Comparison of ENCODE assay signal across 9 cellular contexts in genomic region chr1:201482755-201483154, GRCh38. TPM values are rescaled to one million over a fixed set of nuclear protein-coding genes. Genes with fewer than 3 reads are reported as not detected.
DNase-seq lines count a peak whose midpoint lies in the region; ATAC-seq, FAIRE-seq and TF ChIP-seq lines count a peak whose summit lies in the region.
"Had no signal": no experiment of that assay in that cellular context is flagged by ENCODE, and none has a peak within 500 bp of the region (broad histone marks: within the 10 kb centered on the region; RNA-seq: fewer than 3 reads in every experiment).

No MANE protein-coding gene starts in this region.

- H3K9me3 ChIP-seq in HCT116 (ENCODE audit: control insufficient read depth in 1 of 2, insufficient read depth in 1 of 2, low read depth in 1 of 2, low read length in 2 of 2): no peaks in the 10 kb centered on the region
- H3K9me3 ChIP-seq in GM12878 (replicated peaks; ENCODE audit: control insufficient read depth, insufficient read depth, low read length): no peaks in the 10 kb centered on the region
- no peaks in the 10 kb centered on the region for H3K9me3 ChIP-seq in prostate gland
- H3K9me3 ChIP-seq: ovary had no signal

- FAIRE-seq in GM12891 (lab: Jason Lieb, UNC) (no peak), GM12878 (lab: Jason Lieb, UNC) (peak; percentile 59)

- no peak for TF ChIP-seq POLR2A in GM12891 (IDR thresholded peaks at IDR 0.05; ENCODE audit: low read depth, low read length)
- no peak for TF ChIP-seq POLR2A in HCT116 (IDR thresholded peaks at IDR 0.05; ENCODE audit: borderline replicate concordance, extremely low read depth, insufficient read depth, insufficient read length)
- no peak for TF ChIP-seq POLR2A in GM12878 (IDR thresholded peaks at IDR 0.05; ENCODE audit: low read depth, low read length)
- TF ChIP-seq POLR2A in prostate gland (IDR thresholded peaks at IDR 0.05): no peak

- H3K9me2 ChIP-seq in HCT116 (ENCODE audit: insufficient read depth): no peaks in the 10 kb centered on the region

- WGBS in GM12878 (ENCODE audit: insufficient coverage, insufficient replicate concordance, low lambda C conversion rate, missing lambda C conversion rate): 8% methylated on average over 5 of the region's 5 CpGs
- 61% methylated on average over 5 of the region's 5 CpGs for WGBS in prostate gland

- H3K9ac ChIP-seq in HCT116 (ENCODE audit: low read length): no peak overlapping the region
- peak overlapping the region; percentile 41; the same call in 1 of the 2 replicates for H3K9ac ChIP-seq in GM12878 (ENCODE audit: control insufficient read depth, insufficient read depth, low read length)

- DNase-seq in GM12891 (ENCODE audit: insufficient read length, low spot score) (no peak), HCT116 (ENCODE audit: low read depth, low spot score) (no peak), GM12878 (ENCODE audit: low read depth, low spot score) (no peak), prostate gland (ENCODE audit: low spot score) (no peak), retina (no peak)
- no peak for DNase-seq in activated CD4-positive, alpha-beta T cell treated with anti-CD3 and anti-CD28 coated beads, Interleukin-2, amount 50 U/mL, for 4 hours

- no peak overlapping the region for H3K4me2 ChIP-seq in HCT116 (ENCODE audit: low read length)
- H3K4me2 ChIP-seq in GM12878 (ENCODE audit: control insufficient read depth, insufficient read depth): peak overlapping the region; percentile 78

- intact Hi-C loops in HCT116 (cut with micrococcal nuclease) (loop anchor here (1.0 kb wide), 3 partner anchors 31 to 222 kb away; no protein-coding TSS in a partner anchor), GM12878 (cut with micrococcal nuclease; ENCODE audit: unreplicated experiment) (loop anchor here (1.0 kb wide), 2 partner anchors 31 to 34 kb away; no protein-coding TSS in a partner anchor), prostate gland (cut with DNase I) (loop anchor here (1.0 kb wide), 1 partner anchor 30 kb away; no protein-coding TSS in a partner anchor)

- TF ChIP-seq CTCF in HCT116 (IDR thresholded peaks at IDR 0.05 in 2 of 3, conservative IDR thresholded peaks at IDR 0.05 in 1 of 3; ENCODE audit: borderline replicate concordance in 1 of 3, insufficient read depth in 1 of 3, low read depth in 2 of 3, low read length in 2 of 3): no peak
- TF ChIP-seq CTCF in GM12878 (IDR thresholded peaks at IDR 0.05 in 2 of 3, conservative IDR thresholded peaks at IDR 0.05 in 1 of 3; ENCODE audit: control insufficient read depth in 2 of 3, extremely low read depth in 1 of 3, insufficient read depth in 1 of 3, low read depth in 3 of 3, low read length in 3 of 3): no peak
- TF ChIP-seq CTCF in prostate gland (IDR thresholded peaks at IDR 0.05): no peak

- BruUV-seq in HCT116 (replicated peaks; lab: Mats Ljungman, UMichigan) (no TSS peak), GM12878 (replicated peaks; lab: Mats Ljungman, UMichigan) (no TSS peak)

- peaks cover 23 to 29% of the 10 kb centered on the region in 2 experiments for H3K4me1 ChIP-seq in HCT116 (ENCODE audit: control insufficient read depth in 1 of 2, insufficient read depth in 2 of 2, low read length in 2 of 2)
- peaks cover 33% of the 10 kb centered on the region for H3K4me1 ChIP-seq in GM12878 (ENCODE audit: control insufficient read depth, insufficient read depth, low read length)
- no peaks in the 10 kb centered on the region for H3K4me1 ChIP-seq in prostate gland (replicated peaks)

- RAD21 ChIA-PET in HCT116 (lab: Charles Lee; ENCODE audit: low non-redundant PET in 1 of 2, low total read pairs in 2 of 2, uncharacterized antibody in 2 of 2, unreplicated experiment in 2 of 2) (interaction anchor here in 1 of 2 experiments (1.1 to 2.9 kb wide), 3 partner anchors 30 to 220 kb away, joined by 4 to 23 read pairs (median 6); no protein-coding TSS in a partner anchor), GM12878 (lab: Charles Lee; ENCODE audit: unreplicated experiment) (interaction anchor here (0.7 to 14.2 kb wide), 20 partner anchors 14 to 310 kb away, joined by 3 to 505 read pairs (median 8); partner anchors contain the start of genes CSRP1 and PHLDA3)

- H3K4me3 ChIP-seq in HCT116 (replicated peaks in 1 of 2; ENCODE audit: low read depth in 1 of 2, low read length in 2 of 2): no peak overlapping the region
- no peak overlapping the region for H3K4me3 ChIP-seq in GM12878
- H3K4me3 ChIP-seq in prostate gland: no peak overlapping the region
- H3K4me3 ChIP-seq: ovary had no signal

- TF ChIP-seq RAD21 in HCT116 (IDR thresholded peaks at IDR 0.05; ENCODE audit: low read depth) (no peak), GM12878 (IDR thresholded peaks at IDR 0.05; ENCODE audit: insufficient read depth, low read depth, low read length) (no peak)

- no peak overlapping the region for H2AFZ ChIP-seq in HCT116 (ENCODE audit: low read depth, low read length, poor library complexity, severe bottlenecking)
- H2AFZ ChIP-seq in GM12878 (ENCODE audit: control insufficient read depth, low read depth, low read length): 0 out of 2 replicates have a peak overlapping the region, but pooled peaks have one; percentile 23

- peak overlapping the region; percentile 15; the same call in 1 of the 2 replicates for H3K27ac ChIP-seq in HCT116 (ENCODE audit: low read depth, low read length)
- peak overlapping the region; percentile 78 for H3K27ac ChIP-seq in GM12878 (ENCODE audit: control insufficient read depth, insufficient read depth)
- H3K27ac ChIP-seq in prostate gland: peak overlapping the region; percentile 70 to 75

- no peak for ATAC-seq in HCT116
- peak; percentile 66 for ATAC-seq in GM12878
- no peak for ATAC-seq in HG03571 (IDR thresholded peaks at IDR 0.05; ENCODE audit: unreplicated experiment)
- ATAC-seq in HG03520 (IDR thresholded peaks at IDR 0.05; ENCODE audit: unreplicated experiment): no peak

- H3K79me2 ChIP-seq in HCT116 (ENCODE audit: insufficient read depth, low read length): no peaks in the 10 kb centered on the region
- no peaks in the 10 kb centered on the region for H3K79me2 ChIP-seq in GM12878 (ENCODE audit: control insufficient read depth, insufficient read depth, low read length)

- SMC1A ChIA-PET in GM12878 (lab: Charles Lee; ENCODE audit: uncharacterized antibody, unreplicated experiment): interaction anchor here (0.8 to 17.2 kb wide), 14 partner anchors 8 to 226 kb away, joined by 3 to 514 read pairs (median 6); partner anchors contain the start of genes CSRP1 and PHLDA3

- CTCF ChIA-PET in HCT116 (lab: Charles Lee) (interaction anchor here (1.1 to 4.8 kb wide), 11 partner anchors 9 to 312 kb away, joined by 3 to 194 read pairs (median 9); partner anchors contain the start of gene PHLDA3), GM12878 (lab: Yijun Ruan, JAX) (interaction anchor here (0.6 to 17.1 kb wide), 33 partner anchors 8 to 680 kb away, joined by 3 to 814 read pairs (median 13); partner anchors contain the start of genes CSRP1 and PHLDA3)

- POLR2A ChIA-PET in HCT116 (lab: Charles Lee): interaction anchor here (1.0 to 1.8 kb wide), 3 partner anchors 30 to 230 kb away, joined by 3 to 17 read pairs (median 3); no protein-coding TSS in a partner anchor
- POLR2A ChIA-PET in GM12878 (lab: Charles Lee): interaction anchor here (0.5 to 5.2 kb wide), 7 partner anchors 15 to 412 kb away, joined by 3 to 68 read pairs (median 15); partner anchors contain the start of genes CSRP1 and PHLDA3

- in situ Hi-C loops in GM12878 (cut with MboI): no loop called here

- H4K20me1 ChIP-seq in HCT116 (ENCODE audit: insufficient read depth) (no peaks in the 10 kb centered on the region), GM12878 (ENCODE audit: control insufficient read depth, insufficient read depth) (no peaks in the 10 kb centered on the region)

- TF ChIP-seq EP300 in GM12878 (IDR thresholded peaks at IDR 0.05; ENCODE audit: borderline replicate concordance in 1 of 2, control insufficient read depth in 1 of 2, low read depth in 2 of 2, low read length in 2 of 2): peak in 1 of 2 experiments; percentile 22; a peak in 1 of 4 replicates

- H3K36me3 ChIP-seq in HCT116 (ENCODE audit: control insufficient read depth in 1 of 2, insufficient read depth in 2 of 2, low read length in 2 of 2) (no peaks in the 10 kb centered on the region; a peak in 1 of 4 replicates), GM12878 (ENCODE audit: control insufficient read depth in 2 of 2, insufficient read depth in 2 of 2, low read length in 1 of 2) (peaks cover 0 to 14% of the 10 kb centered on the region in 2 experiments; a peak in 3 of 4 replicates), prostate gland (peaks cover 5 to 18% of the 10 kb centered on the region in 2 donors)
- H3K36me3 ChIP-seq: ovary had no signal

- H3K27me3 ChIP-seq in HCT116 (ENCODE audit: insufficient read depth, low read length): no peaks in the 10 kb centered on the region
- no peaks in the 10 kb centered on the region for H3K27me3 ChIP-seq in GM12878 (replicated peaks in 1 of 2; ENCODE audit: control insufficient read depth in 2 of 2, insufficient read depth in 2 of 2, low read length in 1 of 2)
- no peaks in the 10 kb centered on the region for H3K27me3 ChIP-seq in prostate gland (replicated peaks; ENCODE audit: insufficient read depth)
- H3K27me3 ChIP-seq: ovary had no signal

RNA-seq across cellular contexts. Expression of gene PHLDA3, which starts 13.8 kb away (rescaled TPM):
- polyA plus RNA-seq in GM12891 (2012; ENCODE audit: low read depth, missing spikeins): 19.4 TPM
- total RNA-seq in HCT116 (2021; ENCODE audit: unreplicated experiment) (22.1 TPM), GM12878 (2014; rRNA removed) (22.4 and 26.0 TPM in 2 replicates), GM12878 (2014; rRNA removed; fragmentation: Illumina TruSeq; extraction: Trizol) (6.4 and 7.7 TPM in 2 replicates), GM12878 (2021) (33.7 and 35.5 TPM in 2 replicates), prostate gland (10 to 100 TPM; 49.7 to 73.9 TPM)
- 26.5 and 33.4 TPM in 2 replicates for polyA plus RNA-seq in HCT116 (2012)
- 11.9 and 17.4 TPM in 2 replicates for total RNA-seq in GM12878 (2013; cell fraction: nucleolus; rRNA removed)
- 4.3 TPM for polyA plus RNA-seq in GM12878 (2011; ENCODE audit: low read depth)
- polyA plus RNA-seq in GM12878 (2011; rRNA removed) (8.9 and 17.5 TPM in 2 replicates), GM12878 (2014; fragmentation: Illumina TruSeq; extraction: Trizol) (2.5 and 5.5 TPM in 2 replicates), GM12878 (2014; fragmentation: Nextera tagmentation; extraction: Ambion mirVana) (1 to 10 TPM in 1 of 2 experiments, under 1 TPM in 1; 0.60 to 2.0 TPM), GM12878 (2014; rRNA removed) (27.9 and 38.4 TPM in 2 replicates), GM12878 (2016; fragmentation: Nextera tagmentation; extraction: Ambion mirVana) (10 to 100 TPM; 47.5 to 57.4 TPM)
- polyA plus RNA-seq in GM12878 (2011; cell fraction: cytosol; rRNA removed): 17.5 and 43.7 TPM in 2 replicates
- 23.0 and 26.3 TPM in 2 replicates for polyA plus RNA-seq in GM12878 (2011; cell fraction: nucleus; rRNA removed)
- 12.6 and 18.7 TPM in 2 replicates for polyA plus RNA-seq in GM12878 (2012)
- 7.2 and 17.9 TPM in 2 replicates for polyA minus RNA-seq in GM12878 (2011; rRNA and poly(A)+ RNA removed)
- polyA minus RNA-seq in GM12878 (2011; cell fraction: cytosol; rRNA and poly(A)+ RNA removed): 10.9 and 11.1 TPM in 2 replicates
- 10.3 and 19.7 TPM in 2 replicates for polyA minus RNA-seq in GM12878 (2011; cell fraction: nucleus; rRNA and poly(A)+ RNA removed)

RNA-seq across cellular contexts. Expression of gene CSRP1, which starts 24.2 kb away (rescaled TPM):
- 21.0 TPM for polyA plus RNA-seq in GM12891 (2012; ENCODE audit: low read depth, missing spikeins)
- total RNA-seq in HCT116 (2021; ENCODE audit: unreplicated experiment) (51.7 TPM), GM12878 (2014; rRNA removed) (80.1 and 80.4 TPM in 2 replicates), GM12878 (2014; rRNA removed; fragmentation: Illumina TruSeq; extraction: Trizol) (61.2 and 63.3 TPM in 2 replicates), GM12878 (2021) (67.9 and 79.8 TPM in 2 replicates), prostate gland (1,000 to 10,000 TPM; 1,117 to 1,634 TPM)
- 77.6 and 98.9 TPM in 2 replicates for polyA plus RNA-seq in HCT116 (2012)
- total RNA-seq in GM12878 (2013; cell fraction: nucleolus; rRNA removed): 25.4 and 32.7 TPM in 2 replicates
- polyA plus RNA-seq in GM12878 (2011; ENCODE audit: low read depth): 25.1 TPM
- polyA plus RNA-seq in GM12878 (2011; rRNA removed) (50.2 and 81.0 TPM in 2 replicates), GM12878 (2014; fragmentation: Illumina TruSeq; extraction: Trizol) (59.5 and 88.3 TPM in 2 replicates), GM12878 (2014; fragmentation: Nextera tagmentation; extraction: Ambion mirVana) (10 to 100 TPM; 23.4 to 24.3 TPM), GM12878 (2014; rRNA removed) (80.8 and 93.4 TPM in 2 replicates), GM12878 (2016; fragmentation: Nextera tagmentation; extraction: Ambion mirVana) (10 to 100 TPM; 94.4 to 99.2 TPM)
- 102 and 110 TPM in 2 replicates for polyA plus RNA-seq in GM12878 (2011; cell fraction: cytosol; rRNA removed)
- polyA plus RNA-seq in GM12878 (2011; cell fraction: nucleus; rRNA removed): 68.4 and 89.9 TPM in 2 replicates
- polyA plus RNA-seq in GM12878 (2012): 32.9 and 33.6 TPM in 2 replicates
- polyA minus RNA-seq in GM12878 (2011; rRNA and poly(A)+ RNA removed): 56.0 and 75.4 TPM in 2 replicates
- 21.2 and 22.8 TPM in 2 replicates for polyA minus RNA-seq in GM12878 (2011; cell fraction: cytosol; rRNA and poly(A)+ RNA removed)
- 14.0 and 23.8 TPM in 2 replicates for polyA minus RNA-seq in GM12878 (2011; cell fraction: nucleus; rRNA and poly(A)+ RNA removed)

RNA-seq across cellular contexts. Expression of gene NAV1, which starts 56.2 kb away (rescaled TPM):
- polyA plus RNA-seq in GM12891 (2012; ENCODE audit: low read depth, missing spikeins): 0.23 TPM
- total RNA-seq in HCT116 (2021; ENCODE audit: unreplicated experiment) (22.8 TPM), GM12878 (2014; rRNA removed) (0.11 and 0.45 TPM in 2 replicates), GM12878 (2014; rRNA removed; fragmentation: Illumina TruSeq; extraction: Trizol) (0.09 and 0.64 TPM in 2 replicates), GM12878 (2021) (1.3 and 1.5 TPM in 2 replicates), prostate gland (10 to 100 TPM; 13.1 to 29.1 TPM)
- 9.8 and 11.3 TPM in 2 replicates for polyA plus RNA-seq in HCT116 (2012)
- total RNA-seq in GM12878 (2013; cell fraction: nucleolus; rRNA removed): 3.6 and 5.0 TPM in 2 replicates
- polyA plus RNA-seq in GM12878 (2011; ENCODE audit: low read depth): 0.21 TPM
- polyA plus RNA-seq in GM12878 (2011; rRNA removed) (0.26 and 0.37 TPM in 2 replicates), GM12878 (2014; fragmentation: Illumina TruSeq; extraction: Trizol) (0.54 and 0.81 TPM in 2 replicates), GM12878 (2014; fragmentation: Nextera tagmentation; extraction: Ambion mirVana) (under 1 TPM; 0.04 to 0.05 TPM), GM12878 (2014; rRNA removed) (0.19 and 0.47 TPM in 2 replicates), GM12878 (2016; fragmentation: Nextera tagmentation; extraction: Ambion mirVana) (under 1 TPM; 0.35 to 0.45 TPM)
- polyA plus RNA-seq in GM12878 (2011; cell fraction: cytosol; rRNA removed): 0.17 and 0.25 TPM in 2 replicates
- polyA plus RNA-seq in GM12878 (2011; cell fraction: nucleus; rRNA removed): 0.70 and 0.78 TPM in 2 replicates
- polyA plus RNA-seq in GM12878 (2012): 0.38 and 0.62 TPM in 2 replicates
- 0.29 and 0.57 TPM in 2 replicates for polyA minus RNA-seq in GM12878 (2011; rRNA and poly(A)+ RNA removed)
- polyA minus RNA-seq in GM12878 (2011; cell fraction: cytosol; rRNA and poly(A)+ RNA removed): 0.52 and 0.80 TPM in 2 replicates
- 0.48 and 0.96 TPM in 2 replicates for polyA minus RNA-seq in GM12878 (2011; cell fraction: nucleus; rRNA and poly(A)+ RNA removed)

Comparison
In these comparisons a context has a peak if more than half of its experiments do, and no peak if none do; other contexts are left out.
1. H3K27ac ChIP-seq: peak in every context shown above with its lines; median percentile 78 in GM12878; 72 in prostate gland; 15 in HCT116.
2. RNA of gene CSRP1, which starts 24.2 kb away (total RNA-seq): 1,117 to 1,634 TPM in prostate gland; 25.4 to 80.4 TPM in GM12878 and 51.7 TPM in HCT116 (single experiment); every median in the first group is over 10 times any median in the second.